Comparison of ENCODE assay signal across 15 cellular contexts in the genomic region with DNA sequence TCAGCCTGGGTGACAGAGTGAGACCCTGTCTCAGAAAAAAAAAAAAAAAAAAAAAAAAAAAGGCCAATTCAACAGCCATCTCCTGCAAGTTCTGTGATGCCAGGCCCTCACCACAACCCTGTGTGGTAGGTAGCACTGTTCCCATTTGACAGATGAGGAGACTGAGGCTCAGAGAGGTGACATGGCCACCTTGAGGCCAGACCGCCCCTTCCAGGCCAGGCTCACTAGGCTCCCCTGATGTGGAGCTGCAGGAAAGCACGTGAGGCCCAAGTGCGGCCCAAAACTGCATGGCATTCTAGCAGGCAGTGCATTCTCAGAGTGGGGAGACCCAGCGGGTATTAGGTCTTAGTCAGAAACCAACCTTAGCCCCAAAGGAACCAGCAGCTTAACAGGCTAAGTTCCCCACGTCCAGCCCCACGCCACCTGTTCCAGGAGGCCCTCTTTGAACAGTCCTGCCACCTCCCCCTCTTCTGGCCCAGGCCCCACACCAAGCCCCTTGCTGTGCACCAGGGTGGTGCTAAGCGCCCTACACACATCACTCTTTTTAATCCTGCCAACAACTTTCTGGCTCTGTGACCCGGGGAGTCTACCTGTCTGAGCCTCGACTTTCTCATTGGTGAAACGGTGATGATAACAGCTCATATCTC. TPM values are rescaled to one million over a fixed set of nuclear protein-coding genes. Genes with fewer than 3 reads are reported as not detected.
DNase-seq lines count a peak whose midpoint lies in the region; ATAC-seq and TF ChIP-seq lines count a peak whose summit lies in the region.
"Had no signal": no experiment of that assay in that cellular context is flagged by ENCODE, and none has a peak within 500 bp of the region (broad histone marks: within the 10 kb centered on the region; RNA-seq: fewer than 3 reads in every experiment).

No MANE protein-coding gene starts in this region.

- no peak overlapping the region for H3K9ac ChIP-seq in IMR-90 (ENCODE audit: low read depth, low read length)

- H3K4me3 ChIP-seq in CD4-positive, CD25-positive, alpha-beta regulatory T cell (ENCODE audit: low read depth, low read length): no peak overlapping the region
- H3K4me3 ChIP-seq in IMR-90 (ENCODE audit: insufficient read depth, low read depth, low read length): no peak overlapping the region
- H3K4me3 ChIP-seq in adrenal gland: no peak overlapping the region
- H3K4me3 ChIP-seq: breast epithelium, right atrium auricular region had no signal

- H3K23ac ChIP-seq in IMR-90 (ENCODE audit: low read depth, low read length): no peak overlapping the region

- CTCF ChIA-PET in IMR-90 (lab: Yijun Ruan, JAX): interaction anchor here (1.5 to 1.8 kb wide), 2 partner anchors 32 to 44 kb away, joined by 5 read pairs; no protein-coding TSS in a partner anchor

- no peak overlapping the region for H3K4me3 Mint-ChIP-seq in CD4-positive, CD25-positive, alpha-beta regulatory T cell
- no peak overlapping the region for H3K4me3 Mint-ChIP-seq in neural crest cell
- H3K4me3 Mint-ChIP-seq in progenitor cell of endocrine pancreas (ENCODE audit: low read depth): no peak overlapping the region

- H3K36me3 Mint-ChIP-seq in CD4-positive, CD25-positive, alpha-beta regulatory T cell: peaks cover 8% of the 10 kb centered on the region
- H3K36me3 Mint-ChIP-seq in neural crest cell (ENCODE audit: low read depth): no peaks in the 10 kb centered on the region
- peaks cover 3% of the 10 kb centered on the region for H3K36me3 Mint-ChIP-seq in progenitor cell of endocrine pancreas (ENCODE audit: insufficient read depth)

- peaks cover 44 to 82% of the 10 kb centered on the region in 2 experiments for H3K79me1 ChIP-seq in IMR-90 (ENCODE audit: low read depth in 1 of 2, low read length in 2 of 2)

- no peak for TF ChIP-seq CTCF in IMR-90 (conservative IDR thresholded peaks at IDR 0.05; ENCODE audit: low read depth, low read length)
- TF ChIP-seq CTCF in adrenal gland (IDR thresholded peaks at IDR 0.05): no peak
- no peak for TF ChIP-seq CTCF in neural crest cell (conservative IDR thresholded peaks at IDR 0.05)
- TF ChIP-seq CTCF in progenitor cell of endocrine pancreas (IDR thresholded peaks at IDR 0.05; ENCODE audit: unreplicated experiment): no peak

- H4K8ac ChIP-seq in IMR-90 (ENCODE audit: low read depth in 2 of 2, low read length in 2 of 2): peak overlapping the region in 1 of 2 experiments; percentile 69; a peak in 1 of 4 replicates

- H3K4me1 Mint-ChIP-seq in CD4-positive, CD25-positive, alpha-beta regulatory T cell: peaks cover 5 to 78% (median 52%) of the 10 kb centered on the region in 4 donors
- peaks cover 25% of the 10 kb centered on the region for H3K4me1 Mint-ChIP-seq in neural crest cell
- H3K4me1 Mint-ChIP-seq in progenitor cell of endocrine pancreas (ENCODE audit: low read depth): peaks cover 20% of the 10 kb centered on the region

- H3K18ac ChIP-seq in IMR-90 (ENCODE audit: low read depth, low read length): no peak overlapping the region; the same call in 1 of the 2 replicates

- peaks cover 37% of the 10 kb centered on the region for H3K9me1 ChIP-seq in IMR-90 (ENCODE audit: insufficient read depth, low read length)

- peaks cover 30% of the 10 kb centered on the region for H4K20me1 ChIP-seq in IMR-90 (ENCODE audit: insufficient read depth, low read length)

- H4K91ac ChIP-seq in IMR-90 (ENCODE audit: insufficient read depth, low read depth, low read length): no peak overlapping the region; the same call in 1 of the 2 replicates

- intact Hi-C loops in IMR-90 (cut with micrococcal nuclease) (loop anchor here (2.0 kb wide), 1 partner anchor 33 kb away; no protein-coding TSS in a partner anchor), adrenal gland (cut with DNase I) (no loop called here)

- no peak for DNase-seq in CD4-positive, CD25-positive, alpha-beta regulatory T cell
- DNase-seq in IMR-90: no peak
- DNase-seq in adrenal gland: peak in 1 of 7 donors; percentile 23
- no peak for DNase-seq in neural crest cell (ENCODE audit: low read depth, low spot score)
- no peak for DNase-seq in activated effector memory CD4-positive, alpha-beta T cell treated with anti-CD3 and anti-CD28 coated beads, Interleukin-2, amount 50 U/mL, for 16 hours
- no peak for DNase-seq in iPS-NIHi7 (ENCODE audit: extremely low spot score)
- no peak for DNase-seq in progenitor cell of endocrine pancreas (ENCODE audit: low spot score, unreplicated experiment)
- DNase-seq: activated CD4-positive, alpha-beta T cell treated with anti-CD3 and anti-CD28 coated beads, Interleukin-2, amount 50 U/mL, for 1 hour; activated CD8-positive, alpha-beta memory T cell treated with anti-CD3 and anti-CD28 coated beads, Interleukin-2, amount 50 U/mL, for 4 hours; activated effector memory CD4-positive, alpha-beta T cell treated with Interleukin-2 at 50 U/mL for 16 hours; NCI-H146; SHP77 had no signal

- no peak overlapping the region for H3K56ac ChIP-seq in IMR-90 (ENCODE audit: extremely low read depth, insufficient read depth, low read length)

- H3K9me3 Mint-ChIP-seq in CD4-positive, CD25-positive, alpha-beta regulatory T cell: no peaks in the 10 kb centered on the region
- H3K9me3 Mint-ChIP-seq in neural crest cell (no peaks in the 10 kb centered on the region), progenitor cell of endocrine pancreas (ENCODE audit: low read depth) (no peaks in the 10 kb centered on the region)

- in situ Hi-C loops in IMR-90 (cut with MboI; ENCODE audit: low sequenced_read_pairs): no loop called here

- H2AK9ac ChIP-seq in IMR-90 (replicated peaks; ENCODE audit: low read depth, low read length, poor library complexity): no peak overlapping the region

- peak overlapping the region; percentile 75 for H3K4ac ChIP-seq in IMR-90 (ENCODE audit: low read depth, low read length)

- H2AK5ac ChIP-seq in IMR-90 (ENCODE audit: low read depth, low read length): peak overlapping the region; percentile 37

- no peak overlapping the region for H4K5ac ChIP-seq in IMR-90 (ENCODE audit: low read depth, low read length)

- no peaks in the 10 kb centered on the region for H3K9me3 ChIP-seq in CD4-positive, CD25-positive, alpha-beta regulatory T cell (ENCODE audit: control insufficient read depth in 2 of 2, low read length in 2 of 2)
- H3K9me3 ChIP-seq in IMR-90 (ENCODE audit: control insufficient read depth, insufficient read depth, low read length) (no peaks in the 10 kb centered on the region), adrenal gland (replicated peaks in 1 of 3) (no peaks in the 10 kb centered on the region)
- H3K9me3 ChIP-seq: breast epithelium, right atrium auricular region had no signal

- 50% methylated on average over 2 of the region's 10 CpGs; no CpG with 5 or more reads in 1 of the 2 experiments for WGBS in IMR-90 (ENCODE audit: extremely low coverage in 2 of 2, insufficient read length in 1 of 2), 2 experiments
- WGBS in adrenal gland, 4 donors: 74 to 84% (median 79%) methylated on average over 8 to 10 of the region's 10 CpGs

- H3K27ac Mint-ChIP-seq in CD4-positive, CD25-positive, alpha-beta regulatory T cell: peak overlapping the region in 2 of 3 donors; percentile 79 to 87
- H3K27ac Mint-ChIP-seq in neural crest cell (ENCODE audit: unreplicated experiment): peak overlapping the region; percentile 37
- H3K27ac Mint-ChIP-seq in progenitor cell of endocrine pancreas: no peak overlapping the region

- 0 out of 2 replicates have a peak overlapping the region, but pooled peaks have one; percentile 50 for H2BK20ac ChIP-seq in IMR-90 (ENCODE audit: low read depth, low read length)

- H2AFZ ChIP-seq in IMR-90 (replicated peaks; ENCODE audit: low read length, poor library complexity): no peak overlapping the region

- ATAC-seq in CD4-positive, CD25-positive, alpha-beta regulatory T cell (ENCODE audit: low read depth in 2 of 2): no peak
- no peak for ATAC-seq in IMR-90 (ENCODE audit: low read depth)
- ATAC-seq in HG02884 (IDR thresholded peaks at IDR 0.05; ENCODE audit: unreplicated experiment): no peak

- H3K27me3 Mint-ChIP-seq in CD4-positive, CD25-positive, alpha-beta regulatory T cell: no peaks in the 10 kb centered on the region
- H3K27me3 Mint-ChIP-seq in neural crest cell (ENCODE audit: low read depth): no peaks in the 10 kb centered on the region
- no peaks in the 10 kb centered on the region for H3K27me3 Mint-ChIP-seq in progenitor cell of endocrine pancreas

- BruUV-seq in IMR-90 (replicated peaks; lab: Mats Ljungman, UMichigan): no TSS peak

- POLR2A ChIA-PET in IMR-90 (lab: Charles Lee; ENCODE audit: unreplicated experiment): no interaction called here

- H2BK15ac ChIP-seq in IMR-90 (ENCODE audit: low read depth, low read length): peak overlapping the region; percentile 6; the same call in 1 of the 3 replicates

- dilution Hi-C loops in IMR-90 (cut with HindIII; ENCODE audit: low sequenced_read_pairs, unreplicated experiment): no loop called here

- H2BK120ac ChIP-seq in IMR-90 (ENCODE audit: low read depth, low read length): peak overlapping the region; percentile 69; the same call in 1 of the 2 replicates

- H3K4me2 ChIP-seq in IMR-90 (ENCODE audit: low read depth, low read length): no peak overlapping the region

- peaks cover 4% of the 10 kb centered on the region for H3K36me3 ChIP-seq in CD4-positive, CD25-positive, alpha-beta regulatory T cell (ENCODE audit: control insufficient read depth, insufficient read depth, low read length)
- H3K36me3 ChIP-seq in IMR-90 (ENCODE audit: control insufficient read depth, insufficient read depth, low read length) (peaks cover 4% of the 10 kb centered on the region; the same call in 1 of the 2 replicates), adrenal gland (replicated peaks in 1 of 2) (no peaks in the 10 kb centered on the region)
- H3K36me3 ChIP-seq: breast epithelium, right atrium auricular region had no signal

- no peaks in the 10 kb centered on the region for H3K27me3 ChIP-seq in CD4-positive, CD25-positive, alpha-beta regulatory T cell (ENCODE audit: control insufficient read depth, insufficient read depth, low read length)
- H3K27me3 ChIP-seq in IMR-90 (ENCODE audit: control insufficient read depth, insufficient read depth, low read length) (no peaks in the 10 kb centered on the region), adrenal gland (no peaks in the 10 kb centered on the region)
- H3K27me3 ChIP-seq: breast epithelium, right atrium auricular region had no signal

- peak overlapping the region; percentile 6 for H2BK5ac ChIP-seq in IMR-90 (ENCODE audit: low read depth, low read length, poor library complexity, severe bottlenecking)

- no peak overlapping the region for H3K27ac ChIP-seq in CD4-positive, CD25-positive, alpha-beta regulatory T cell (ENCODE audit: insufficient read depth, low read length, poor library complexity, severe bottlenecking)
- H3K27ac ChIP-seq in IMR-90 (ENCODE audit: insufficient read depth, low read length) (no peak overlapping the region; the same call in 1 of the 2 replicates), adrenal gland (peak overlapping the region in 3 of 5 donors; percentile 62 to 83 (median 81))

- no peak overlapping the region for H3K14ac ChIP-seq in IMR-90 (replicated peaks; ENCODE audit: low read depth, low read length)

- TF ChIP-seq POLR2A in IMR-90 (IDR thresholded peaks at IDR 0.05; ENCODE audit: low read depth, low read length): no peak
- no peak for TF ChIP-seq POLR2A in adrenal gland (IDR thresholded peaks at IDR 0.05)

- TF ChIP-seq RAD21 in IMR-90 (IDR thresholded peaks at IDR 0.05; ENCODE audit: low read length): no peak

- peaks cover 42% of the 10 kb centered on the region for H3K4me1 ChIP-seq in CD4-positive, CD25-positive, alpha-beta regulatory T cell (ENCODE audit: control insufficient read depth, insufficient read depth, low read length, poor library complexity, severe bottlenecking)
- H3K4me1 ChIP-seq in IMR-90 (ENCODE audit: control insufficient read depth, insufficient read depth, low read length): peaks cover 37% of the 10 kb centered on the region
- peaks cover 18 to 63% of the 10 kb centered on the region in 2 donors for H3K4me1 ChIP-seq in adrenal gland (replicated peaks in 1 of 2)

RNA-seq across cellular contexts. Expression of a gene that starts 11.7 kb away (rescaled TPM):
- total RNA-seq in CD4-positive, CD25-positive, alpha-beta regulatory T cell: 140 TPM
- 10 to 100 TPM; 25.7 to 32.3 (median 27.7) TPM for polyA plus RNA-seq in CD4-positive, CD25-positive, alpha-beta regulatory T cell
- 60.0 and 61.8 TPM in 2 replicates for total RNA-seq in IMR-90 (2012; rRNA removed)
- polyA plus RNA-seq in IMR-90 (2012; rRNA removed): 124 and 133 TPM in 2 replicates
- 90.4 and 122 TPM in 2 replicates for polyA plus RNA-seq in IMR-90 (2012; cell fraction: cytosol; rRNA removed)
- polyA plus RNA-seq in IMR-90 (2012; cell fraction: nucleus; rRNA removed; ENCODE audit: low replicate concordance): 71.7 and 82.4 TPM in 2 replicates
- 100 to 1,000 TPM; 173 to 588 (median 259) TPM for total RNA-seq in adrenal gland
- polyA plus RNA-seq in adrenal gland: 100 to 1,000 TPM; 150 to 327 (median 176) TPM
- 38.3 and 40.3 TPM in 2 replicates for total RNA-seq in neural crest cell
- total RNA-seq in progenitor cell of endocrine pancreas: 200 and 217 TPM in 2 replicates

Comparison
In these comparisons a context has a peak if more than half of its experiments do, and no peak if none do; other contexts are left out.
1. H3K27ac ChIP-seq: peak in adrenal gland (3 of 5); none in CD4-positive, CD25-positive, alpha-beta regulatory T cell (single experiment) and IMR-90 (single experiment).